Comparison of ENCODE assay signal across 8 cellular contexts in genomic region chr14:24279301-24280186, GRCh38. TPM values are rescaled to one million over a fixed set of nuclear protein-coding genes. Genes with fewer than 3 reads are reported as not detected.
DNase-seq lines count a peak whose midpoint lies in the region; ATAC-seq and TF ChIP-seq lines count a peak whose summit lies in the region.

No MANE protein-coding gene starts in this region.

- peak; percentile 68 for ATAC-seq in HG02571 (IDR thresholded peaks at IDR 0.05; ENCODE audit: unreplicated experiment)

- H2BK120ac ChIP-seq in neuronal stem cell (ENCODE audit: low read depth, low read length) = no peak overlapping the region

- no peak overlapping the region for H2BK15ac ChIP-seq in neuronal stem cell (ENCODE audit: low read length)

- no peaks in the 10 kb centered on the region for H3K27me3 ChIP-seq in brain microvascular endothelial cell (replicated peaks)
- H3K27me3 ChIP-seq in neuronal stem cell (ENCODE audit: control insufficient read depth in 3 of 3, insufficient read depth in 3 of 3, low read depth in 1 of 3, low read length in 3 of 3) = no peaks in the 10 kb centered on the region

- in situ Hi-C loops in brain microvascular endothelial cell (cut with HindIII; ENCODE audit: low pct_ligation_motif_present, low sequenced_read_pairs) = no loop called here

- H3K18ac ChIP-seq in neuronal stem cell (ENCODE audit: low read length) = no peak overlapping the region

- no peak overlapping the region for H2AK5ac ChIP-seq in neuronal stem cell (ENCODE audit: low read depth, low read length)

- no peak overlapping the region for H2BK12ac ChIP-seq in neuronal stem cell (ENCODE audit: low read length)

- H2BK5ac ChIP-seq in neuronal stem cell (ENCODE audit: low read length) = no peak overlapping the region

- H3K27ac ChIP-seq in brain microvascular endothelial cell (no peak overlapping the region), neuronal stem cell (replicated peaks; ENCODE audit: low read length) (no peak overlapping the region)

- no peaks in the 10 kb centered on the region for H3K4me1 ChIP-seq in neuronal stem cell (ENCODE audit: control insufficient read depth in 2 of 2, insufficient read depth in 1 of 2, low read depth in 1 of 2, low read length in 2 of 2)

- no peaks in the 10 kb centered on the region for H3K9me3 ChIP-seq in neuronal stem cell (replicated peaks in 1 of 2; ENCODE audit: control insufficient read depth in 2 of 2, insufficient read depth in 1 of 2, low read depth in 1 of 2, low read length in 2 of 2)

- H4K91ac ChIP-seq in neuronal stem cell (ENCODE audit: low read depth, low read length, poor library complexity) = no peak overlapping the region

- H3K79me1 ChIP-seq in neuronal stem cell (ENCODE audit: low read depth, low read length) = no peaks in the 10 kb centered on the region

- no peak overlapping the region for H3K4me3 ChIP-seq in GM12875 (ENCODE audit: low read depth, low read length)
- H3K4me3 ChIP-seq in brain microvascular endothelial cell (ENCODE audit: low read depth, low read length) = no peak overlapping the region
- H3K4me3 ChIP-seq in neuronal stem cell (ENCODE audit: low read length in 2 of 2) = no peak overlapping the region

- H3K4me2 ChIP-seq in neuronal stem cell (ENCODE audit: insufficient read depth, low read length, poor library complexity, severe bottlenecking) = no peak overlapping the region

- H4K8ac ChIP-seq in neuronal stem cell (ENCODE audit: low read depth, low read length) = no peak overlapping the region

- no peaks in the 10 kb centered on the region for H3K36me3 ChIP-seq in brain microvascular endothelial cell (replicated peaks)
- no peaks in the 10 kb centered on the region for H3K36me3 ChIP-seq in neuronal stem cell (replicated peaks in 1 of 2; ENCODE audit: control insufficient read depth in 2 of 2, insufficient read depth in 2 of 2, low read length in 2 of 2)

- H2AFZ ChIP-seq in neuronal stem cell (ENCODE audit: low read length) = no peak overlapping the region

- peak overlapping the region; percentile 22 for H3K9ac ChIP-seq in neuronal stem cell (ENCODE audit: low read depth, low read length, poor library complexity)

- peak; percentile 30 for DNase-seq in RPMI7951 (ENCODE audit: low read depth)
- DNase-seq in brain microvascular endothelial cell = no peak
- DNase-seq in neuronal stem cell (ENCODE audit: low spot score) = no peak
- no peak for DNase-seq in HuH-7.5 (ENCODE audit: low spot score)
- no peak for DNase-seq in NCI-H128 (lab: John Stamatoyannopoulos, UW; ENCODE audit: unreplicated experiment)
- no peak for DNase-seq in activated gamma-delta T cell treated with Interleukin-2 at 50 U/mL for 16 hours

- WGBS in neuronal stem cell (ENCODE audit: extremely low coverage in 2 of 2, insufficient read length in 2 of 2, insufficient replicate concordance in 1 of 2), 2 donors = no CpG with 5 or more reads among the region's 11 CpGs

- TF ChIP-seq CTCF in GM12875 (IDR thresholded peaks at IDR 0.05; ENCODE audit: borderline replicate concordance, insufficient read depth, low read depth, low read length) = peak; percentile 42; the same call in 1 of the 2 replicates
- TF ChIP-seq CTCF in brain microvascular endothelial cell (IDR thresholded peaks at IDR 0.05; ENCODE audit: low read depth, low read length, missing control alignments) = peak; percentile 24

- no peak overlapping the region for H3K14ac ChIP-seq in neuronal stem cell (ENCODE audit: low read length)

- no peak overlapping the region for H3K23ac ChIP-seq in neuronal stem cell (ENCODE audit: low read depth, low read length, poor library complexity)

- H3K4ac ChIP-seq in neuronal stem cell (ENCODE audit: low read length) = no peak overlapping the region

RNA-seq across cellular contexts. Expression of gene RABGGTA, which starts 8.1 kb away (rescaled TPM):
- 15.8 and 20.2 TPM in 2 replicates for total RNA-seq in RPMI7951 (2014; rRNA removed; shearing (Covaris generic))
- polyA plus RNA-seq in neuronal stem cell (2013, experiment 1 of 2) = 21.6 TPM
- polyA plus RNA-seq in neuronal stem cell (2013, experiment 2 of 2) = 20.2 TPM

RNA-seq across cellular contexts. Expression of gene TGM1, which starts 16.6 kb away (rescaled TPM):
- 0.60 and 0.78 TPM in 2 replicates for total RNA-seq in RPMI7951 (2014; rRNA removed; shearing (Covaris generic))
- 2.2 TPM for polyA plus RNA-seq in neuronal stem cell (2013, experiment 1 of 2)
- polyA plus RNA-seq in neuronal stem cell (2013, experiment 2 of 2) = 2.3 TPM

RNA-seq across cellular contexts. Expression of gene DHRS1, which starts 20.0 kb away (rescaled TPM):
- 12.6 and 15.6 TPM in 2 replicates for total RNA-seq in RPMI7951 (2014; rRNA removed; shearing (Covaris generic))
- polyA plus RNA-seq in neuronal stem cell (2013, experiment 1 of 2) = 9.9 TPM
- 9.8 TPM for polyA plus RNA-seq in neuronal stem cell (2013, experiment 2 of 2)

RNA-seq across cellular contexts. Expression of gene NOP9, which starts 20.1 kb away (rescaled TPM):
- 10.7 and 10.8 TPM in 2 replicates for total RNA-seq in RPMI7951 (2014; rRNA removed; shearing (Covaris generic))
- polyA plus RNA-seq in neuronal stem cell (2013, experiment 1 of 2) = 10.9 TPM
- polyA plus RNA-seq in neuronal stem cell (2013, experiment 2 of 2) = 10.9 TPM

RNA-seq across cellular contexts. Expression of gene CIDEB, which starts 28.2 kb away (rescaled TPM):
- total RNA-seq in RPMI7951 (2014; rRNA removed; shearing (Covaris generic)) = not detected in 2 replicates
- polyA plus RNA-seq in neuronal stem cell (2013, experiment 1 of 2) = not detected
- not detected for polyA plus RNA-seq in neuronal stem cell (2013, experiment 2 of 2)
